Comparison of ENCODE assay signal across 17 cellular contexts in genomic region chr17:27993161-27993695, GRCh38. TPM values are rescaled to one million over a fixed set of nuclear protein-coding genes. Genes with fewer than 3 reads are reported as not detected.
DNase-seq lines count a peak whose midpoint lies in the region; TF ChIP-seq lines count a peak whose summit lies in the region.
"Had no signal": no experiment of that assay in that cellular context is flagged by ENCODE, and none has a peak within 500 bp of the region (broad histone marks: within the 10 kb centered on the region; RNA-seq: fewer than 3 reads in every experiment).

No MANE protein-coding gene starts in this region.

- H3K27ac ChIP-seq in dorsolateral prefrontal cortex = peak overlapping the region; percentile 4 to 98 (median 94)
- H3K27ac ChIP-seq: C4-2B, HL-60 had no signal

- no peaks in the 10 kb centered on the region for H3K27me3 ChIP-seq in dorsolateral prefrontal cortex

- intact Hi-C loops in dorsolateral prefrontal cortex (cut with DNase I) = loop anchor here (2.0 to 5.0 kb wide), 2 partner anchors 100 to 101 kb away; partner anchors contain the start of gene LYRM9 (in 2 of the 2)

- peak in 9 of 56 donors; percentile 7 to 33 (median 18) for TF ChIP-seq CTCF in dorsolateral prefrontal cortex (IDR thresholded peaks at IDR 0.05 in 54 of 56, conservative IDR thresholded peaks at IDR 0.05 in 2 of 56; ENCODE audit: low read depth in 1 of 56, partially characterized antibody in 56 of 56)

- H3K4me3 ChIP-seq in dorsolateral prefrontal cortex = peak overlapping the region in 8 of 59 donors; percentile 5 to 32 (median 12)

- DNase-seq in RPMI7951 (ENCODE audit: low read depth) (peak; percentile 19), dorsolateral prefrontal cortex (peak in 9 of 10 donors; percentile 42 to 84 (median 64)), midbrain (lab: John Stamatoyannopoulos, UW) (peak; percentile 72), superior temporal gyrus (ENCODE audit: extremely low spot score) (peak; percentile 90), ureter (ENCODE audit: low spot score) (no peak), Kasumi-1 (lab: John Stamatoyannopoulos, UW) (no peak), RPMI8226 (no peak)
- no peak for DNase-seq in activated naive CD4-positive, alpha-beta T cell (lab: John Stamatoyannopoulos, UW)
- DNase-seq: DMS79, H7, HFFc6, IMR-90, NCI-H1105 treated with DMSO at 0.1 percent for 48 hours, NCI-H1694, SIG-M5 had no signal

RNA-seq across cellular contexts. Expression of gene NLK, which starts 49.2 kb away (rescaled TPM):
- total RNA-seq in RPMI7951 (2014; rRNA removed; shearing (Covaris generic)) = 10.4 and 14.3 TPM in 2 replicates
- total RNA-seq in dorsolateral prefrontal cortex = 100 to 1,000 TPM in 109 of 120 experiments, 10 to 100 TPM in 11; 75.6 to 169 (median 124) TPM
- total RNA-seq in ureter = 36.0 TPM

Comparison
In these comparisons a context has a peak if more than half of its experiments do, and no peak if none do; other contexts are left out.
1. DNase-seq: peak in RPMI7951 (single experiment), dorsolateral prefrontal cortex (9 of 10), midbrain (single experiment) and superior temporal gyrus (single experiment); none in ureter (single experiment), Kasumi-1 (0 of 2), activated naive CD4-positive, alpha-beta T cell (0 of 4) and RPMI8226 (single experiment).